Comparison of ENCODE assay signal across 17 cellular contexts in the genomic region with DNA sequence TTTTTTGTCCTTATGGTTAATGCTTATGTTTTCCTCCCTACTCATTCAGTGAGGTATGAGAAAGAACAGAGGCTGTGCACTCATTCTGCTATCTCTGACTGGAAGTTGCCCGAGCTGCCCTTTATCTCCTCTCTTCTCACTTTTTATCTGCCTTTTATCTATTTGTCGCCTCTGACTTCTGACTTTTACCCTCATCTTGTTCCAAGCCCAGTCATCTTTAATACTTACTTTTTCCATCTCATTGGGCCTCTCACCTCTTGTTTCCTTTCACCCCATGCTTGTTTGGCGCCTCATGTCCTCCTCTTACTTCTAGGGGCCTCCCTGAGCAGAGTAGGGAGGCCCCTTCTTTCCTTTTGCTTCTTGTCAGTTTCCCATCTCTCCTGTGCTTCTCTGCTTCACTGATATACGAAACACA. TPM values are rescaled to one million over a fixed set of nuclear protein-coding genes. Genes with fewer than 3 reads are reported as not detected.
DNase-seq lines count a peak whose midpoint lies in the region; ATAC-seq and TF ChIP-seq lines count a peak whose summit lies in the region.
"Had no signal": no experiment of that assay in that cellular context is flagged by ENCODE, and none has a peak within 500 bp of the region (broad histone marks: within the 10 kb centered on the region; RNA-seq: fewer than 3 reads in every experiment).

No MANE protein-coding gene starts in this region.

- TF ChIP-seq EP300 in upper lobe of left lung (IDR thresholded peaks at IDR 0.05), result no peak

- TF ChIP-seq POLR2A in upper lobe of left lung (IDR thresholded peaks at IDR 0.05), result no peak

- H3K9me3 Mint-ChIP-seq in activated CD8-positive, alpha-beta T cell treated with anti-CD3 and anti-CD28 coated beads for 36 hours, result peaks cover 2% of the 10 kb centered on the region
- H3K9me3 Mint-ChIP-seq in activated CD8-positive, alpha-beta T cell treated with anti-CD3 and anti-CD28 coated beads, Interleukin-2, amount 10 ng/mL, durations not matched to agents 7 days and 5 days (ENCODE audit: insufficient read depth), result no peaks in the 10 kb centered on the region
- peaks cover 3% of the 10 kb centered on the region for H3K9me3 Mint-ChIP-seq in T-helper 2 cell treated with Interferon-gamma antibody and Interleukin-4, amounts not matched to agents 5 μg/mL and 100 μg/mL, for 36 hours
- H3K9me3 Mint-ChIP-seq in endodermal cell, result no peaks in the 10 kb centered on the region

- H3K4me3 Mint-ChIP-seq in activated CD8-positive, alpha-beta T cell treated with anti-CD3 and anti-CD28 coated beads for 36 hours, result peak overlapping the region; percentile 64
- H3K4me3 Mint-ChIP-seq in activated CD8-positive, alpha-beta T cell treated with anti-CD3 and anti-CD28 coated beads, Interleukin-2, amount 10 ng/mL, durations not matched to agents 7 days and 5 days, result no peak overlapping the region
- peak overlapping the region; percentile 2 for H3K4me3 Mint-ChIP-seq in T-helper 2 cell treated with Interferon-gamma antibody and Interleukin-4, amounts not matched to agents 5 μg/mL and 100 μg/mL, for 36 hours
- H3K4me3 Mint-ChIP-seq in endodermal cell, result no peak overlapping the region

- H3K9ac ChIP-seq in endodermal cell (ENCODE audit: extremely low read depth, low read length, poor library complexity, severe bottlenecking), result no peak overlapping the region

- peaks cover 60% of the 10 kb centered on the region for H3K4me1 Mint-ChIP-seq in activated CD8-positive, alpha-beta T cell treated with anti-CD3 and anti-CD28 coated beads for 36 hours (ENCODE audit: low read depth)
- peaks cover 11% of the 10 kb centered on the region for H3K4me1 Mint-ChIP-seq in activated CD8-positive, alpha-beta T cell treated with anti-CD3 and anti-CD28 coated beads, Interleukin-2, amount 10 ng/mL, durations not matched to agents 7 days and 5 days (ENCODE audit: low read depth)
- H3K4me1 Mint-ChIP-seq in T-helper 2 cell treated with Interferon-gamma antibody and Interleukin-4, amounts not matched to agents 5 μg/mL and 100 μg/mL, for 36 hours (ENCODE audit: low read depth), result peaks cover 24% of the 10 kb centered on the region
- peaks cover 11% of the 10 kb centered on the region for H3K4me1 Mint-ChIP-seq in endodermal cell

- H3K36me3 ChIP-seq in endodermal cell (ENCODE audit: control insufficient read depth, insufficient read depth, low read length) (no peaks in the 10 kb centered on the region), upper lobe of left lung (no peaks in the 10 kb centered on the region)
- H3K36me3 ChIP-seq: ascending aorta had no signal

- no peak for TF ChIP-seq CTCF in activated CD8-positive, alpha-beta T cell treated with anti-CD3 and anti-CD28 coated beads for 36 hours (IDR thresholded peaks at IDR 0.05)
- TF ChIP-seq CTCF in endodermal cell (conservative IDR thresholded peaks at IDR 0.05) (no peak), upper lobe of left lung (IDR thresholded peaks at IDR 0.05) (no peak)

- 54 to 62% methylated on average over 4 of the region's 4 CpGs for WGBS in endodermal cell (ENCODE audit: insufficient coverage in 1 of 2, insufficient read length in 1 of 2), 2 experiments
- WGBS in upper lobe of left lung, 2 donors, result 85 to 90% methylated on average over 4 of the region's 4 CpGs

- POLR2A ChIA-PET in activated CD8-positive, alpha-beta T cell treated with anti-CD3 and anti-CD28 coated beads for 36 hours (lab: Charles Lee), result interaction anchor here (1.0 to 2.1 kb wide), 5 partner anchors 8 to 35 kb away, joined by 3 to 4 read pairs (median 4); no protein-coding TSS in a partner anchor
- POLR2A ChIA-PET in activated CD8-positive, alpha-beta T cell treated with anti-CD3 and anti-CD28 coated beads, Interleukin-2, amount 10 ng/mL, durations not matched to agents 7 days and 5 days (lab: Charles Lee), result no interaction called here

- H3K4me1 ChIP-seq in endodermal cell (ENCODE audit: control insufficient read depth, insufficient read depth, low read length) (no peaks in the 10 kb centered on the region), upper lobe of left lung (peaks cover 0 to 9% (median 4%) of the 10 kb centered on the region in 4 donors)
- H3K4me1 ChIP-seq: ascending aorta had no signal

- H3K27ac Mint-ChIP-seq in activated CD8-positive, alpha-beta T cell treated with anti-CD3 and anti-CD28 coated beads for 36 hours, result peak overlapping the region; percentile 98
- no peak overlapping the region for H3K27ac Mint-ChIP-seq in activated CD8-positive, alpha-beta T cell treated with anti-CD3 and anti-CD28 coated beads, Interleukin-2, amount 10 ng/mL, durations not matched to agents 7 days and 5 days
- peak overlapping the region; percentile 71 for H3K27ac Mint-ChIP-seq in T-helper 2 cell treated with Interferon-gamma antibody and Interleukin-4, amounts not matched to agents 5 μg/mL and 100 μg/mL, for 36 hours
- H3K27ac Mint-ChIP-seq in endodermal cell, result peak overlapping the region; percentile 19

- H3K9me3 ChIP-seq in endodermal cell (ENCODE audit: control insufficient read depth, low read length) (no peaks in the 10 kb centered on the region), upper lobe of left lung (no peaks in the 10 kb centered on the region)
- H3K9me3 ChIP-seq: ascending aorta, heart right ventricle, MG63 had no signal

- H3K4me3 ChIP-seq in endodermal cell (ENCODE audit: low read length) (peak overlapping the region; percentile 38), upper lobe of left lung (no peak overlapping the region)
- H3K4me3 ChIP-seq: ascending aorta, heart right ventricle, MG63 had no signal

- peaks cover 33% of the 10 kb centered on the region for H3K36me3 Mint-ChIP-seq in activated CD8-positive, alpha-beta T cell treated with anti-CD3 and anti-CD28 coated beads for 36 hours (ENCODE audit: low read depth)
- H3K36me3 Mint-ChIP-seq in activated CD8-positive, alpha-beta T cell treated with anti-CD3 and anti-CD28 coated beads, Interleukin-2, amount 10 ng/mL, durations not matched to agents 7 days and 5 days (ENCODE audit: low read depth), result peaks cover 6% of the 10 kb centered on the region
- peaks cover 12% of the 10 kb centered on the region for H3K36me3 Mint-ChIP-seq in T-helper 2 cell treated with Interferon-gamma antibody and Interleukin-4, amounts not matched to agents 5 μg/mL and 100 μg/mL, for 36 hours (ENCODE audit: low read depth)
- H3K36me3 Mint-ChIP-seq in endodermal cell (ENCODE audit: low read depth), result peaks cover 5% of the 10 kb centered on the region

- peak; percentile 88 for ATAC-seq in activated CD8-positive, alpha-beta T cell treated with anti-CD3 and anti-CD28 coated beads for 36 hours
- no peak for ATAC-seq in activated CD8-positive, alpha-beta T cell treated with anti-CD3 and anti-CD28 coated beads, Interleukin-2, amount 10 ng/mL, durations not matched to agents 7 days and 5 days
- no peak for ATAC-seq in GM18858 (IDR thresholded peaks at IDR 0.05; ENCODE audit: unreplicated experiment)
- ATAC-seq in upper lobe of left lung (ENCODE audit: low FRiP score in 2 of 2), result no peak
- ATAC-seq in left ventricle myocardium superior, result no peak
- ATAC-seq: heart right ventricle had no signal

- no peaks in the 10 kb centered on the region for H3K27me3 Mint-ChIP-seq in activated CD8-positive, alpha-beta T cell treated with anti-CD3 and anti-CD28 coated beads for 36 hours
- no peaks in the 10 kb centered on the region for H3K27me3 Mint-ChIP-seq in activated CD8-positive, alpha-beta T cell treated with anti-CD3 and anti-CD28 coated beads, Interleukin-2, amount 10 ng/mL, durations not matched to agents 7 days and 5 days (ENCODE audit: low read depth)
- H3K27me3 Mint-ChIP-seq in T-helper 2 cell treated with Interferon-gamma antibody and Interleukin-4, amounts not matched to agents 5 μg/mL and 100 μg/mL, for 36 hours (ENCODE audit: low read depth), result no peaks in the 10 kb centered on the region
- H3K27me3 Mint-ChIP-seq in endodermal cell (ENCODE audit: insufficient read depth), result no peaks in the 10 kb centered on the region

- intact Hi-C loops in activated CD8-positive, alpha-beta T cell treated with anti-CD3 and anti-CD28 coated beads for 36 hours (cut with micrococcal nuclease), result loop anchor here (5.0 kb wide), 1 partner anchor 67 kb away; no protein-coding TSS in a partner anchor
- intact Hi-C loops in left ventricle myocardium superior (cut with micrococcal nuclease), result no loop called here

- DNase-seq in activated CD8-positive, alpha-beta T cell treated with anti-CD3 and anti-CD28 coated beads for 36 hours, result peak; percentile 66
- no peak for DNase-seq in activated CD8-positive, alpha-beta T cell treated with anti-CD3 and anti-CD28 coated beads, Interleukin-2, amount 10 ng/mL, durations not matched to agents 7 days and 5 days
- peak; percentile 63 for DNase-seq in T-helper 2 cell treated with Interferon-gamma antibody and Interleukin-4, amounts not matched to agents 5 μg/mL and 100 μg/mL, for 36 hours (ENCODE audit: low spot score)
- no peak for DNase-seq in endodermal cell
- peak in 2 of 3 experiments; percentile 22 to 27 for DNase-seq in stimulated activated CD4-positive, alpha-beta T cell treated with anti-CD3 and anti-CD28 coated beads, TNF-alpha, amount 100 ng/mL, for 24 hours (ENCODE audit: low read depth in 3 of 3)
- DNase-seq in upper lobe of left lung, result no peak
- no peak for DNase-seq in left ventricle myocardium superior
- DNase-seq: Calu3, cortex of kidney, heart right ventricle, kidney glomerular epithelial cell, MG63, NCI-H2081, NCI-H774, posterior cingulate gyrus had no signal

- no peak overlapping the region for H3K27ac ChIP-seq in endodermal cell (ENCODE audit: low read depth, low read length)
- no peak overlapping the region for H3K27ac ChIP-seq in upper lobe of left lung
- H3K27ac ChIP-seq: ascending aorta, heart right ventricle had no signal

- H3K27me3 ChIP-seq in endodermal cell (ENCODE audit: control insufficient read depth, insufficient read depth, low read length, poor library complexity, severe bottlenecking) (no peaks in the 10 kb centered on the region), upper lobe of left lung (no peaks in the 10 kb centered on the region)
- H3K27me3 ChIP-seq: ascending aorta, heart right ventricle, MG63 had no signal

- CTCF ChIA-PET in activated CD8-positive, alpha-beta T cell treated with anti-CD3 and anti-CD28 coated beads for 36 hours (lab: Charles Lee), result interaction anchor here (2.5 kb wide), 1 partner anchor 13 kb away, joined by 10 read pairs; no protein-coding TSS in a partner anchor
- CTCF ChIA-PET in activated CD8-positive, alpha-beta T cell treated with anti-CD3 and anti-CD28 coated beads, Interleukin-2, amount 10 ng/mL, durations not matched to agents 7 days and 5 days (lab: Charles Lee), result interaction anchor here (0.9 to 1.0 kb wide), 2 partner anchors 18 to 46 kb away, joined by 3 read pairs; no protein-coding TSS in a partner anchor

RNA-seq across cellular contexts. Expression of a gene that starts 50.7 kb away (rescaled TPM):
- total RNA-seq in activated CD8-positive, alpha-beta T cell treated with anti-CD3 and anti-CD28 coated beads for 36 hours, result 10 to 100 TPM; 21.2 to 23.7 TPM
- total RNA-seq in activated CD8-positive, alpha-beta T cell treated with anti-CD3 and anti-CD28 coated beads, Interleukin-2, amount 10 ng/mL, durations not matched to agents 7 days and 5 days, result 10 to 100 TPM; 18.8 to 21.8 TPM
- total RNA-seq in endodermal cell (10 to 100 TPM; 20.6 to 21.3 TPM), upper lobe of left lung (10 to 100 TPM; 26.1 to 54.5 (median 29.4) TPM), left ventricle myocardium superior (11.4 TPM)
- 19.2 TPM for polyA plus RNA-seq in endodermal cell (2013, experiment 1 of 2)
- polyA plus RNA-seq in endodermal cell (2013, experiment 2 of 2), result 18.2 TPM

Comparison
In these comparisons a context has a peak if more than half of its experiments do, and no peak if none do; other contexts are left out.
1. DNase-seq: peak in activated CD8-positive, alpha-beta T cell treated with anti-CD3 and anti-CD28 coated beads for 36 hours (single experiment), T-helper 2 cell treated with Interferon-gamma antibody and Interleukin-4, amounts not matched to agents 5 μg/mL and 100 μg/mL, for 36 hours (single experiment) and stimulated activated CD4-positive, alpha-beta T cell treated with anti-CD3 and anti-CD28 coated beads, TNF-alpha, amount 100 ng/mL, for 24 hours (2 of 3); none in activated CD8-positive, alpha-beta T cell treated with anti-CD3 and anti-CD28 coated beads, Interleukin-2, amount 10 ng/mL, durations not matched to agents 7 days and 5 days (single experiment), endodermal cell (single experiment), upper lobe of left lung (0 of 2) and left ventricle myocardium superior (single experiment).
2. H3K4me3 Mint-ChIP-seq: peak in activated CD8-positive, alpha-beta T cell treated with anti-CD3 and anti-CD28 coated beads for 36 hours (single experiment) and T-helper 2 cell treated with Interferon-gamma antibody and Interleukin-4, amounts not matched to agents 5 μg/mL and 100 μg/mL, for 36 hours (single experiment); none in activated CD8-positive, alpha-beta T cell treated with anti-CD3 and anti-CD28 coated beads, Interleukin-2, amount 10 ng/mL, durations not matched to agents 7 days and 5 days (single experiment) and endodermal cell (single experiment).